In the genomic region with DNA sequence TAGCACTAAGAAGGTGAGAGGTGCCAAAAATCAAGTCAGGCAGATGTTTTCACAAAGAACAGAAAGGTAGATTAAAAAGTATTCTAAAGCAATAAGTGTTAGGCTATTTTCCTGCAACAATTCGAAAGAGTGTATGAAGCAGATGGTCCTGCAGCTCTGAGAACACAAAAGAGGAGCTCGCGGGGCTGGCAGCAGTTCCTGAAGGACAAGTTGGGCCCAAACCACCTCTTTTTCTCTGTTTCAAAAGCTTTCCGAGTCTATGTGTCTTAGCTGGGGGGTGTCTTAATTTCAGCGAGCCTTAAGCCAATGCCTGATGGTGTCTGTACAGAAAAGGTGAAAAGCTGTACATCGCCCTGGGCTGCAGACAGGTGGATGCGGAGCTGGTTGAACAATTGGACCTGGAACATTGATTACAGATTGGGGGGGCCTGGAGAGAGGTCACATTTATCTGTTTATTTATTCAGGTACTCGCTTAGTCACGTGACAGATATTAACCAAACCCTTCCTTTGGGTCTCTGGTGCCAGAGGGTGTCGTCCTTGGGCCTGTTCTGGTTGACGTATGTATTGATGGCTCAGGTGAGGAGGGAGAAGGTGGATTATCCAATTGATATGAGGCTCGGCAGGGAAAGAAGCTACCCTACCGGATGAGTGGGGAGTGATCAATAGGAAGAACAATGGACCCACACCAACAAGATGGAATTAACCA, we compare ENCODE assay signal across 22 cellular contexts. TPM values are rescaled to one million over a fixed set of nuclear protein-coding genes. Genes with fewer than 3 reads are reported as not detected.
"Had no signal": no experiment of that assay in that cellular context is flagged by ENCODE, and none has a peak within 500 bp of the region (broad histone marks: within the 10 kb centered on the region; RNA-seq: fewer than 3 reads in every experiment).

No MANE protein-coding gene starts in this region.

- H3K4me1 Mint-ChIP-seq: stimulated activated effector memory CD8-positive, alpha-beta T cell treated with anti-CD3 and anti-CD28 coated beads, Interleukin-12 subunit alpha, Interleukin-12 subunit beta, amount 100 ng/mL, for 72 hours had no signal

- H3K9me3 Mint-ChIP-seq: memory B cell; nephron; neural crest cell; stimulated activated effector memory CD8-positive, alpha-beta T cell treated with anti-CD3 and anti-CD28 coated beads, Interleukin-12 subunit alpha, Interleukin-12 subunit beta, amount 100 ng/mL, for 72 hours; stimulated activated naive CD8-positive, alpha-beta T cell treated with anti-CD3 and anti-CD28 coated beads, Interleukin-15, Interleukin-2, amounts not matched to agents 100 ng/mL and 50 ng/mL, for 24 hours had no signal

- ATAC-seq: mucosa of descending colon; naive thymus-derived CD8-positive, alpha-beta T cell; pancreas; right cardiac atrium; stimulated activated effector memory CD8-positive, alpha-beta T cell treated with anti-CD3 and anti-CD28 coated beads, Interleukin-12 subunit alpha, Interleukin-12 subunit beta, amount 100 ng/mL, for 72 hours; upper lobe of right lung had no signal

- H3K27ac Mint-ChIP-seq: memory B cell; naive thymus-derived CD8-positive, alpha-beta T cell; nephron; stimulated activated effector memory CD8-positive, alpha-beta T cell treated with anti-CD3 and anti-CD28 coated beads, Interleukin-12 subunit alpha, Interleukin-12 subunit beta, amount 100 ng/mL, for 72 hours; stimulated activated naive CD8-positive, alpha-beta T cell treated with anti-CD3 and anti-CD28 coated beads, Interleukin-15, Interleukin-2, amounts not matched to agents 100 ng/mL and 50 ng/mL, for 24 hours had no signal

- H3K36me3 Mint-ChIP-seq: naive thymus-derived CD8-positive, alpha-beta T cell; stimulated activated effector memory CD8-positive, alpha-beta T cell treated with anti-CD3 and anti-CD28 coated beads, Interleukin-12 subunit alpha, Interleukin-12 subunit beta, amount 100 ng/mL, for 72 hours had no signal

- DNase-seq: islet precursor cell; left ventricle myocardium inferior; midbrain; mucosa of descending colon; naive thymus-derived CD8-positive, alpha-beta T cell; nucleus accumbens; pancreas; retina; right cardiac atrium; sigmoid colon; spleen; stimulated activated CD4-positive, alpha-beta T cell treated with anti-CD3 and anti-CD28 coated beads, Interleukin-4, amount 100 ng/mL, for 24 hours; stimulated activated naive CD4-positive, alpha-beta T cell; tibial artery; trophoblast cell; upper lobe of right lung had no signal

- H3K4me3 Mint-ChIP-seq: memory B cell; naive thymus-derived CD8-positive, alpha-beta T cell; nephron; neural crest cell; stimulated activated effector memory CD8-positive, alpha-beta T cell treated with anti-CD3 and anti-CD28 coated beads, Interleukin-12 subunit alpha, Interleukin-12 subunit beta, amount 100 ng/mL, for 72 hours; stimulated activated naive CD8-positive, alpha-beta T cell treated with anti-CD3 and anti-CD28 coated beads, Interleukin-15, Interleukin-2, amounts not matched to agents 100 ng/mL and 50 ng/mL, for 24 hours had no signal

RNA-seq across cellular contexts. Expression of gene GRIK4, which starts 24.7 kb away (rescaled TPM):
- total RNA-seq: naive thymus-derived CD8-positive, alpha-beta T cell; pancreas; thoracic aorta had no signal
- polyA plus RNA-seq: naive thymus-derived CD8-positive, alpha-beta T cell had no signal
